16 cellular contexts compared by ENCODE assay signal in genomic region chr17:3063507-3063906, GRCh38. TPM values are rescaled to one million over a fixed set of nuclear protein-coding genes. Genes with fewer than 3 reads are reported as not detected.
"Had no signal": no experiment of that assay in that cellular context is flagged by ENCODE, and none has a peak within 500 bp of the region (broad histone marks: within the 10 kb centered on the region; RNA-seq: fewer than 3 reads in every experiment).

A gene with protein sequence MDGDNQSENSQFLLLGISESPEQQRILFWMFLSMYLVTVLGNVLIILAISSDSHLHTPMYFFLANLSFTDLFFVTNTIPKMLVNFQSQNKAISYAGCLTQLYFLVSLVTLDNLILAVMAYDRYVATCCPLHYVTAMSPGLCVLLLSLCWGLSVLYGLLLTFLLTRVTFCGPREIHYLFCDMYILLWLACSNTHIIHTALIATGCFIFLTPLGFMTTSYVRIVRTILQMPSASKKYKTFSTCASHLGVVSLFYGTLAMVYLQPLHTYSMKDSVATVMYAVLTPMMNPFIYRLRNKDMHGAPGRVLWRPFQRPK (minus strand): TSS chr17:3063607. CDS start chr17:3063607, 0 bp downstream.

RNA-seq across cellular contexts. Expression of the gene that starts here (rescaled TPM):
- total RNA-seq: activated CD4-positive, alpha-beta memory T cell treated with anti-CD3 and anti-CD28 coated beads, Interleukin-2, amount 10 ng/mL, durations not matched to agents 7 days and 5 days; activated CD4-positive, alpha-beta T cell treated with anti-CD3 and anti-CD28 coated beads for 36 hours; activated CD4-positive, alpha-beta T cell treated with anti-CD3 and anti-CD28 coated beads, Interleukin-2, amount 10 ng/mL, durations not matched to agents 7 days and 5 days; activated CD8-positive, alpha-beta memory T cell treated with anti-CD3 and anti-CD28 coated beads, Interleukin-2, amount 10 ng/mL, durations not matched to agents 7 days and 5 days; activated CD8-positive, alpha-beta T cell treated with anti-CD3 and anti-CD28 coated beads, Interleukin-2, amount 10 ng/mL, durations not matched to agents 7 days and 5 days; activated naive CD8-positive, alpha-beta T cell treated with anti-CD3 and anti-CD28 coated beads, Interleukin-2, amount 10 ng/mL, durations not matched to agents 7 days and 5 days; activated T-helper 2 cell treated with anti-CD3 and anti-CD28 coated beads, Interferon-gamma antibody, Interleukin-2, Interleukin-4, amounts not matched to agents 10 μg/mL and 5 μg/mL and 100 μg/mL, durations not matched to agents 14 hours and 24 hours and 36 hours; ascending aorta; bronchial epithelial cell; cardiac muscle cell; T-cell; T-helper 1 cell treated with Interleukin-12 subunit alpha and Interleukin-12 subunit beta and Interleukin-4 antibody, amounts not matched to agents 30 ng/mL and 1 ng/mL, for 36 hours; T-helper 17 cell; T-helper 2 cell treated with Interferon-gamma antibody and Interleukin-4, amounts not matched to agents 100 ng/mL and 5 ng/mL, for 36 hours; WTC11 had no signal
- polyA plus RNA-seq: adipose tissue, cardiac muscle cell had no signal
